ENCODE assay signal across 14 cellular contexts in genomic region chr12:28424965-28425364, GRCh38.
DNase-seq lines count a peak whose midpoint lies in the region; ATAC-seq and TF ChIP-seq lines count a peak whose summit lies in the region.
"Had no signal": no experiment of that assay in that cellular context is flagged by ENCODE, and none has a peak within 500 bp of the region (broad histone marks: within the 10 kb centered on the region; RNA-seq: fewer than 3 reads in every experiment).

No MANE protein-coding gene starts in this region.

- peak overlapping the region; percentile 40 for H2AK5ac ChIP-seq in mesenchymal stem cell (ENCODE audit: low read length, severe bottlenecking)

- H3K4ac ChIP-seq in mesenchymal stem cell (ENCODE audit: low read depth in 1 of 2, low read length in 2 of 2), result no peak overlapping the region

- no peak overlapping the region for H3K18ac ChIP-seq in mesenchymal stem cell (ENCODE audit: low read depth in 1 of 2, low read length in 2 of 2)

- H3K27me3 ChIP-seq in heart left ventricle, result no peaks in the 10 kb centered on the region
- no peaks in the 10 kb centered on the region for H3K27me3 ChIP-seq in mesenchymal stem cell (ENCODE audit: control insufficient read depth in 1 of 2, insufficient read depth in 1 of 2, low read length in 2 of 2)
- H3K27me3 ChIP-seq: MG63, SJCRH30 had no signal

- H3K4me2 ChIP-seq in mesenchymal stem cell (ENCODE audit: low read length, poor library complexity, severe bottlenecking), result peak overlapping the region; percentile 12

- peak overlapping the region; percentile 90 for H2BK5ac ChIP-seq in mesenchymal stem cell (ENCODE audit: low read depth, low read length, poor library complexity, severe bottlenecking)

- ATAC-seq in heart left ventricle (peak; percentile 37 to 91 (median 72)), Right ventricle myocardium inferior (no peak)
- ATAC-seq in stimulated activated naive CD8-positive, alpha-beta T cell treated with anti-CD3 and anti-CD28 coated beads, Interleukin-15, Interleukin-2, amounts not matched to agents 100 U/mL and 50 U/mL, for 24 hours, result no peak
- ATAC-seq: stimulated activated naive CD8-positive, alpha-beta T cell treated with anti-CD3 and anti-CD28 coated beads, Interleukin-15, amount 100 ng/mL, for 72 hours had no signal

- TF ChIP-seq CTCF in heart left ventricle (IDR thresholded peaks at IDR 0.05), result no peak

- intact Hi-C loops in heart left ventricle (cut with DNase I), result loop anchor here in 2 of 10 donors (5.0 to 10.0 kb wide), 2 partner anchors 53 to 450 kb away; no protein-coding TSS in a partner anchor
- intact Hi-C loops in Right ventricle myocardium inferior (cut with DNase I), result no loop called here

- no peak overlapping the region for H3K14ac ChIP-seq in mesenchymal stem cell (ENCODE audit: low read length in 2 of 2)

- H3K23ac ChIP-seq in mesenchymal stem cell (ENCODE audit: low read length in 2 of 2), result no peak overlapping the region

- H3K36me3 ChIP-seq in heart left ventricle (peaks cover 0 to 3% (median 0%) of the 10 kb centered on the region in 9 donors), mesenchymal stem cell (ENCODE audit: control insufficient read depth in 1 of 2, insufficient read depth in 2 of 2, low read depth in 1 of 2, low read length in 2 of 2) (no peaks in the 10 kb centered on the region)
- H3K36me3 ChIP-seq: MG63, SJCRH30 had no signal

- H2AFZ ChIP-seq in mesenchymal stem cell (ENCODE audit: low read depth, low read length), result no peak overlapping the region

- no peak overlapping the region for H4K8ac ChIP-seq in mesenchymal stem cell (ENCODE audit: low read length)

- TF ChIP-seq POLR2A in heart left ventricle (IDR thresholded peaks at IDR 0.05), result no peak

- H3K79me1 ChIP-seq in mesenchymal stem cell (replicated peaks; ENCODE audit: low read length, poor library complexity, severe bottlenecking), result peaks cover 4% of the 10 kb centered on the region

- no peak overlapping the region for H2BK120ac ChIP-seq in mesenchymal stem cell (ENCODE audit: low read depth, low read length)

- H3K4me3 ChIP-seq in heart left ventricle (no peak overlapping the region), mesenchymal stem cell (ENCODE audit: insufficient read depth in 1 of 2, low read depth in 1 of 2, low read length in 2 of 2) (no peak overlapping the region)
- H3K4me3 ChIP-seq: MG63, SJCRH30 had no signal

- H3K4me1 ChIP-seq in heart left ventricle (peaks cover 0 to 16% (median 4%) of the 10 kb centered on the region in 12 donors), mesenchymal stem cell (ENCODE audit: control insufficient read depth, insufficient read depth, low read depth, low read length) (no peaks in the 10 kb centered on the region)
- H3K4me1 ChIP-seq: SJCRH30 had no signal

- no peak overlapping the region for H2BK15ac ChIP-seq in mesenchymal stem cell (ENCODE audit: low read depth, poor library complexity, severe bottlenecking)

- peak; percentile 22 to 70 (median 36) for DNase-seq in heart left ventricle
- no peak for DNase-seq in Right ventricle myocardium inferior (ENCODE audit: missing footprints)
- peak; percentile 44 for DNase-seq in fibroblast of gingiva (ENCODE audit: low read depth)
- DNase-seq in mesenchymal stem cell, result peak; percentile 35
- no peak for DNase-seq in KG1 (lab: John Stamatoyannopoulos, UW)
- no peak for DNase-seq in HPDE6-E6E7 (ENCODE audit: extremely low spot score)
- no peak for DNase-seq in stimulated activated CD4-positive, alpha-beta T cell treated with anti-CD3 and anti-CD28 coated beads, Interleukin-4, amount 100 ng/mL, for 24 hours
- DNase-seq in stimulated activated naive CD8-positive, alpha-beta T cell treated with anti-CD3 and anti-CD28 coated beads, Interleukin-15, Interleukin-2, amounts not matched to agents 100 U/mL and 50 U/mL, for 24 hours, result no peak
- DNase-seq: activated gamma-delta T cell treated with Interleukin-2 at 50 U/mL for 16 hours; hypothalamus; MG63; SJCRH30; stimulated activated CD4-positive, alpha-beta T cell treated with anti-CD3 and anti-CD28 coated beads, Interleukin-2, amount 100 ng/mL, for 24 hours; stimulated activated naive CD8-positive, alpha-beta T cell treated with anti-CD3 and anti-CD28 coated beads, Interleukin-15, amount 100 ng/mL, for 72 hours had no signal

- no peak overlapping the region for H2BK12ac ChIP-seq in mesenchymal stem cell (ENCODE audit: low read length in 2 of 2)

- WGBS in heart left ventricle, 4 donors, result 28 to 45% (median 29%) methylated on average over 3 of the region's 3 CpGs
- WGBS in mesenchymal stem cell, result 95% methylated on average over 3 of the region's 3 CpGs

- H3K9ac ChIP-seq in mesenchymal stem cell (ENCODE audit: low read length), result peak overlapping the region; percentile 18

- peak overlapping the region in 5 of 12 donors; percentile 6 to 38 (median 32) for H3K27ac ChIP-seq in heart left ventricle
- H3K27ac ChIP-seq in mesenchymal stem cell (ENCODE audit: low read length, poor library complexity, severe bottlenecking), result peak overlapping the region; percentile 91
- H3K27ac ChIP-seq: SJCRH30 had no signal

- H3K9me3 ChIP-seq in heart left ventricle (peaks cover 0 to 6% (median 0%) of the 10 kb centered on the region in 12 donors), mesenchymal stem cell (ENCODE audit: control insufficient read depth, low read length) (peaks cover 9% of the 10 kb centered on the region)
- H3K9me3 ChIP-seq: MG63, SJCRH30 had no signal

- H4K91ac ChIP-seq in mesenchymal stem cell (ENCODE audit: low read length), result no peak overlapping the region

Comparison
In these comparisons a context has a peak if more than half of its experiments do, and no peak if none do; other contexts are left out.
1. ATAC-seq: peak in heart left ventricle (4 of 4); none in Right ventricle myocardium inferior (single experiment) and stimulated activated naive CD8-positive, alpha-beta T cell treated with anti-CD3 and anti-CD28 coated beads, Interleukin-15, Interleukin-2, amounts not matched to agents 100 U/mL and 50 U/mL, for 24 hours (single experiment).
2. DNase-seq: peak in heart left ventricle (5 of 5), fibroblast of gingiva (single experiment) and mesenchymal stem cell (single experiment); none in Right ventricle myocardium inferior (single experiment), KG1 (single experiment), HPDE6-E6E7 (single experiment), stimulated activated CD4-positive, alpha-beta T cell treated with anti-CD3 and anti-CD28 coated beads, Interleukin-4, amount 100 ng/mL, for 24 hours (single experiment) and stimulated activated naive CD8-positive, alpha-beta T cell treated with anti-CD3 and anti-CD28 coated beads, Interleukin-15, Interleukin-2, amounts not matched to agents 100 U/mL and 50 U/mL, for 24 hours (single experiment).